Comparison of ENCODE assay signal across 8 cellular contexts in the genomic region with DNA sequence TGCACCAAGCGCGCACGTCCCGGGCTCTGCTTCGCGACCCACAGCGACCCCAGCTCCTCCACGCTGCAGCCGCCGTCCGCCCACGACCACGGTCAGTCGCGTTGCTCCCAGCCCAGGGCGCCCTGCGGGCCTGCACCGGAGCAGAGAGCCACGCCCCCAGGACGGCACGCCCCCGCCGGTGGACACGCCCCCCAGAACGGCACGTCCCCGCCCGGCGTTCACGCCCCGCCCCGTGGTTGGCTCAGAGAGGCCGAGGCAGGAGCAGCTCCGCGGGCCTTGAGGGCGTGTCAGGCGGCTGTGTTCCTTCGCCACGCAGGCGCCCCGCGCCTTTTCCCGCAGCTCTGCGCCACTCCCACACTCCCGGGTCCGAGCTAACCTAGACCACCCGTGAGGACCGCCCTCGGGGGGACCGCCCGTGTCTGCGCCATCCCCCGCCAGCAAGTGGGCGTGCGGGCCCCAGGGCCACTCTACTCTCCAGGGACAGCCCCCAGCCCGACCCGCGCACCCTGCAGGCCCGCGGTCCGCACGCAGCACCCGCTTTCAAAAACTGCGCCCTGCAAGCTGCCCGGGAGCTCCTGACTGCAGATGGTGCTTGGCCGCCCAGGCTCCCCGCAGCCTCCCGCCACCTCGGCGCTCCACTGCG. TPM values are rescaled to one million over a fixed set of nuclear protein-coding genes. Genes with fewer than 3 reads are reported as not detected.
DNase-seq lines count a peak whose midpoint lies in the region; ATAC-seq and TF ChIP-seq lines count a peak whose summit lies in the region.

A gene with protein sequence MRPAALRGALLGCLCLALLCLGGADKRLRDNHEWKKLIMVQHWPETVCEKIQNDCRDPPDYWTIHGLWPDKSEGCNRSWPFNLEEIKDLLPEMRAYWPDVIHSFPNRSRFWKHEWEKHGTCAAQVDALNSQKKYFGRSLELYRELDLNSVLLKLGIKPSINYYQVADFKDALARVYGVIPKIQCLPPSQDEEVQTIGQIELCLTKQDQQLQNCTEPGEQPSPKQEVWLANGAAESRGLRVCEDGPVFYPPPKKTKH (minus strand): TSS at position 107 of the 643 bp plus-strand sequence. CDS start 368 bp downstream, outside the sequence.

- peaks cover 75 to 86% (median 83%) of the 10 kb centered on the region in 10 experiments for H3K4me1 ChIP-seq in BLaER1 treated with 17β-estradiol and CSF1 and Interleukin-3, amounts not matched to agents 10 nM and 100 nM
- peaks cover 0 to 3% (median 0%) of the 10 kb centered on the region in 4 donors for H3K4me1 ChIP-seq in right lobe of liver

- intact Hi-C loops in right lobe of liver (cut with DNase I) = no loop called here

- peaks cover 6 to 32% (median 21%) of the 10 kb centered on the region in 11 experiments; a peak in 17 of 22 replicates for H3K36me3 ChIP-seq in BLaER1 treated with 17β-estradiol and CSF1 and Interleukin-3, amounts not matched to agents 10 nM and 100 nM
- H3K36me3 ChIP-seq in right lobe of liver = no peaks in the 10 kb centered on the region

- no CpG with 5 or more reads among the region's 71 CpGs for WGBS in right lobe of liver (ENCODE audit: insufficient coverage, low coverage, low lambda C conversion rate, missing lambda C conversion rate)

- no peaks in the 10 kb centered on the region for H3K27me3 ChIP-seq in BLaER1 treated with 17β-estradiol and CSF1 and Interleukin-3, amounts not matched to agents 10 nM and 100 nM
- H3K27me3 ChIP-seq in right lobe of liver = no peaks in the 10 kb centered on the region

- H3K4me3 ChIP-seq in BLaER1 treated with 17β-estradiol and CSF1 and Interleukin-3, amounts not matched to agents 10 nM and 100 nM = peak within 1 kb of the TSS; percentile 87 to 99 (median 94)
- H3K4me3 ChIP-seq in right lobe of liver = peak within 1 kb of the TSS; percentile 86 to 97 (median 87)

- no peaks in the 10 kb centered on the region for H3K9me3 ChIP-seq in BLaER1 treated with 17β-estradiol and CSF1 and Interleukin-3, amounts not matched to agents 10 nM and 100 nM (replicated peaks in 1 of 11)
- H3K9me3 ChIP-seq in right lobe of liver = no peaks in the 10 kb centered on the region

- peak within 1 kb of the TSS; percentile 87 to 93 (median 89) for H3K9ac ChIP-seq in BLaER1 treated with 17β-estradiol and CSF1 and Interleukin-3, amounts not matched to agents 10 nM and 100 nM

- DNase-seq in NCI-H774 (lab: John Stamatoyannopoulos, UW) (peak; percentile 96), dermis blood vessel endothelial cell (peak; percentile 95), right lobe of liver (peak; percentile 99)
- peak; percentile 100 for DNase-seq in activated CD4-positive, alpha-beta T cell treated with anti-CD3 and anti-CD28 coated beads, Interleukin-2, amount 50 U/mL, for 48 hours
- DNase-seq in stimulated activated CD4-positive, alpha-beta T cell treated with anti-CD3 and anti-CD28 coated beads, Interleukin-4, amount 100 ng/mL, for 24 hours = peak; percentile 99

- H3K4me2 ChIP-seq in BLaER1 treated with 17β-estradiol and CSF1 and Interleukin-3, amounts not matched to agents 10 nM and 100 nM = peak within 1 kb of the TSS; percentile 91 to 100 (median 99)

- peak; percentile 85 for TF ChIP-seq POLR2A in right lobe of liver (IDR thresholded peaks at IDR 0.05)

- H4K20me1 ChIP-seq in BLaER1 treated with 17β-estradiol and CSF1 and Interleukin-3, amounts not matched to agents 10 nM and 100 nM = peaks cover 32 to 37% (median 34%) of the 10 kb centered on the region in 11 experiments

- ATAC-seq in GM19328 (IDR thresholded peaks at IDR 0.05; ENCODE audit: unreplicated experiment) (peak; percentile 61), HG03469 (IDR thresholded peaks at IDR 0.05; ENCODE audit: unreplicated experiment) (peak; percentile 50), right lobe of liver (peak; percentile 97 to 99 (median 98))

- no peak for TF ChIP-seq CTCF in right lobe of liver (IDR thresholded peaks at IDR 0.05)

- H3K27ac ChIP-seq in BLaER1 treated with 17β-estradiol and CSF1 and Interleukin-3, amounts not matched to agents 10 nM and 100 nM = peak within 1 kb of the TSS; percentile 89 to 98 (median 94)
- peak within 1 kb of the TSS; percentile 68 to 84 (median 84) for H3K27ac ChIP-seq in right lobe of liver

RNA-seq across cellular contexts. Expression of the gene that starts here (rescaled TPM):
- total RNA-seq in dermis blood vessel endothelial cell = 8.9 and 12.6 TPM in 2 replicates
- 10 to 100 TPM; 21.7 to 48.4 (median 30.8) TPM for total RNA-seq in right lobe of liver

Comparison
In these comparisons a context has a peak if more than half of its experiments do, and no peak if none do; other contexts are left out.
1. Peak in every context shown above with its lines: DNase-seq, ATAC-seq, H3K4me3 ChIP-seq and H3K27ac ChIP-seq.